ENCODE assay signal across 27 cellular contexts in the genomic region with DNA sequence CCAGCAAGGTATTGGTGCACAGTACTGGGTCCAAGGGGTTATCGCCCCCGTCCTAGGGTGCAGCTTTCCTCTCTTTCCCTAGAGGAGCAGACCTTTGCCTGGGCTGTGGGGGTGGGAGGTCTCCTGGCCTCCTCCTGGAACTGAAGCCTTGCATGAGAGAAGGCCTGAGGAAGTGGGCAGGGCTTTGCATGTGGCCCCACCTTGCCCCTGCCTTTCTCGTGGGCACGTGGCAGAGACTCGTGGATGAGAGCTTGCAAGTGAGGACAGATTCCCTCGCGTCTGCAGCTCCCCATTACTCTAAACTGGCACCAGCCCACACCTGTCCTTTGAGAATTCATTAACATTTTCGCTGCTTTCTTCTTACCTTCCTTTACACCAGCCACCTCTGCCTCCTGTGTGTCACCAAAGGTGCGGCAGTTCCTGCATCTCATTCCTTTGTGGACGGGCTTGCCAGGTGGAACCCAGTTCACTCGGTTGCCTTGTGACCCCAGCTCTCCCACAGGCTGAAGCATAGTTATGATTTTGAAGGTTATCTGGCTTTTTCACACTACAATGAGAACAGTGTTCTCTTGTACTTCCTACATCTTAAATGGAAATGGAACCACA.
"Had no signal": no experiment of that assay in that cellular context is flagged by ENCODE, and none has a peak within 500 bp of the region (broad histone marks: within the 10 kb centered on the region; RNA-seq: fewer than 3 reads in every experiment).

No MANE protein-coding gene starts in this region.

- H3K4me1 Mint-ChIP-seq: activated B cell treated with CpG ODN at 0.5 μM for 24 hours; activated CD4-positive, alpha-beta T cell treated with anti-CD3 and anti-CD28 coated beads, Interleukin-2, amount 10 ng/mL, durations not matched to agents 24 days and 14 days; activated CD8-positive, alpha-beta memory T cell treated with anti-CD3 and anti-CD28 coated beads, Interleukin-2, amount 10 ng/mL, durations not matched to agents 7 days and 5 days had no signal

- H3K27ac Mint-ChIP-seq: activated B cell treated with CpG ODN at 0.5 μM for 24 hours; activated CD4-positive, alpha-beta T cell treated with anti-CD3 and anti-CD28 coated beads, Interleukin-2, amount 10 ng/mL, durations not matched to agents 24 days and 14 days; activated CD8-positive, alpha-beta memory T cell treated with anti-CD3 and anti-CD28 coated beads, Interleukin-2, amount 10 ng/mL, durations not matched to agents 7 days and 5 days; activated naive CD8-positive, alpha-beta T cell treated with anti-CD3 and anti-CD28 coated beads, Interleukin-2, amount 10 ng/mL, durations not matched to agents 7 days and 5 days; T-helper 17 cell had no signal

- H3K27me3 ChIP-seq: adrenal gland, Peyer's patch had no signal

- H3K36me3 Mint-ChIP-seq: activated CD8-positive, alpha-beta memory T cell treated with anti-CD3 and anti-CD28 coated beads, Interleukin-2, amount 10 ng/mL, durations not matched to agents 7 days and 5 days had no signal

- H3K4me1 ChIP-seq: adrenal gland, Peyer's patch had no signal

- DNase-seq: activated B cell treated with CpG ODN at 0.5 μM for 24 hours; activated CD4-positive, alpha-beta T cell treated with anti-CD3 and anti-CD28 coated beads for 1 hour; activated CD4-positive, alpha-beta T cell treated with anti-CD3 and anti-CD28 coated beads, Interleukin-2, amount 10 ng/mL, durations not matched to agents 24 days and 14 days; activated CD4-positive, alpha-beta T cell treated with anti-CD3 and anti-CD28 coated beads, Interleukin-2, amount 50 U/mL, for 48 hours; activated CD8-positive, alpha-beta memory T cell treated with anti-CD3 and anti-CD28 coated beads, Interleukin-2, amount 10 ng/mL, durations not matched to agents 7 days and 5 days; activated gamma-delta T cell treated with Interleukin-2 at 50 U/mL for 16 hours; activated naive CD4-positive, alpha-beta T cell treated with anti-CD3 and anti-CD28 coated beads, Interleukin-2, amount 50 U/mL, for 16 hours; activated naive CD8-positive, alpha-beta T cell treated with anti-CD3 and anti-CD28 coated beads, Interleukin-2, amount 10 ng/mL, durations not matched to agents 7 days and 5 days; activated T-cell treated with anti-CD3 and anti-CD28 coated beads, Interleukin-2, amount 50 U/mL, for 4 hours; adrenal gland; anterior cingulate cortex; KG1; NCI-H1092; NCI-H1417 treated with DMSO at 0.1 percent for 48 hours; NCI-H1694; NCI-H2029; NCI-H2107; NCI-H2171 treated with DMSO at 0.1 percent for 48 hours; NCI-H345; NCI-H510A; NCI-H69; NK-92 treated with Interleukin-12 subunit alpha and Interleukin-12 subunit beta, amount 100 ng/mL, for 24 hours; Peyer's patch; SHP77; T-helper 17 cell; T1000 had no signal

- H3K36me3 ChIP-seq: adrenal gland, Peyer's patch had no signal

- H3K27ac ChIP-seq: adrenal gland, Peyer's patch had no signal

- H3K4me3 Mint-ChIP-seq: activated B cell treated with CpG ODN at 0.5 μM for 24 hours; activated CD4-positive, alpha-beta T cell treated with anti-CD3 and anti-CD28 coated beads, Interleukin-2, amount 10 ng/mL, durations not matched to agents 24 days and 14 days; activated CD8-positive, alpha-beta memory T cell treated with anti-CD3 and anti-CD28 coated beads, Interleukin-2, amount 10 ng/mL, durations not matched to agents 7 days and 5 days; activated naive CD8-positive, alpha-beta T cell treated with anti-CD3 and anti-CD28 coated beads, Interleukin-2, amount 10 ng/mL, durations not matched to agents 7 days and 5 days; activated T-cell treated with anti-CD3 and anti-CD28 coated beads, Interleukin-2, amount 50 U/mL, for 4 hours; T-helper 17 cell had no signal

- FAIRE-seq: TTC549 had no signal

- ATAC-seq: activated CD8-positive, alpha-beta memory T cell treated with anti-CD3 and anti-CD28 coated beads, Interleukin-2, amount 10 ng/mL, durations not matched to agents 7 days and 5 days; activated T-cell treated with anti-CD3 and anti-CD28 coated beads, Interleukin-2, amount 50 U/mL, for 4 hours; T-helper 17 cell had no signal

- H3K4me3 ChIP-seq: adrenal gland, Peyer's patch had no signal

- H3K9me3 ChIP-seq: adrenal gland, Peyer's patch had no signal
